5 cellular contexts compared by ENCODE assay signal in the genomic region with DNA sequence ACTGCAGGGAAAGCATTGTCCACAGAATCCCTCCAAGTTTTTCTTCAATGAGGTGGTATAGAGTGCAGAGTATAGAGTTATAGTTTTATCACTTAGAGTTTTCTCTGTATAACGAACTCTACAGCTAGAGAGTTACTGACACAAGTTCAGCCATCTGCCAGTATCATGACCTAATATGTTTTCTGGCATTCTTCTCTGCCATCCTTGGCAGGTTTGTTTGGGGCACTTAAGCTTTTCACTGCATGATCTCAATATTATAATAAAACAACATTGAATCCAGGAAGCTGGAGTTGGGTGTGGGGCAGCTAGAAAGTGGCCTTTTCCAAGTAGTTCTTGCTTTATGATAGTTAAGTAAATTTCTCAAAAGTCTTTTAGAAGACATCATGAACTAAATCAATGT.
"Had no signal": no experiment of that assay in that cellular context is flagged by ENCODE, and none has a peak within 500 bp of the region (broad histone marks: within the 10 kb centered on the region; RNA-seq: fewer than 3 reads in every experiment).

No MANE protein-coding gene starts in this region.

- DNase-seq: GM23248, H9, HCEC 1CT, KBM-7 had no signal

- ATAC-seq: HepG2 had no signal
